9 cellular contexts compared by ENCODE assay signal in the genomic region with DNA sequence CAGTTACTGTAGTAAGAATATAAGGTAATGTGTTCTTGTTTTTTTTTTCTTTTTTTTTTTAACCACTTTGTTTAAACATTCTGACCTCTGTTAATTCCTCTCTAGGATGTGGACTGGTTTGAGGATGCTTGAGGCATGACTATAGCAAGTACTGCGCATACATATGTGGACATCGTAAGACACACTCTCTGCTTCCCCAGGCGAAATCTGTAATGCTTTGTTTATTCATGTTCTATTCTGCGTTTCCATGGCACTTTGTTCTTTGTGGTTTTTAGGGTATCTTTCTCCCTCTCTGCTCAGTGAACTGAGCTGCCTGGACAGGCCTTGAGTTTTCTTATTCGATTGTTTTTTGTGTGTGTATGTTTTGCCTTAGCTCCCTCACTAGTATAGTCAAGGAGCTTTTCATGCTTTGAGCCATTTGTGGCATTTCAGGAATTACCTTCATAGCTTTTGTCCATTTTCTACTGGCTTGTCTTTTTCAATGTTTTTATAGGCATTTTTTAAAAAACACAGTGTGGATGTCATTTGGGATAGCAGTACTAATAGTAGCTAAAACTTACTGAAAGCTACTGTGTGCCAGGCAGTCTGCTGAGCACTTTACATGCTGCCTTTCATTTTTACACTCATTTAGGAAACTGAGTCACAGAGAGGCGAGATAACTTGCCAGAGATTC. TPM values are rescaled to one million over a fixed set of nuclear protein-coding genes. Genes with fewer than 3 reads are reported as not detected.
DNase-seq lines count a peak whose midpoint lies in the region; TF ChIP-seq lines count a peak whose summit lies in the region.
"Had no signal": no experiment of that assay in that cellular context is flagged by ENCODE, and none has a peak within 500 bp of the region (broad histone marks: within the 10 kb centered on the region; RNA-seq: fewer than 3 reads in every experiment).

No MANE protein-coding gene starts in this region.

- peaks cover 33% of the 10 kb centered on the region for H3K79me2 ChIP-seq in fibroblast of lung (ENCODE audit: control insufficient read depth, insufficient read depth, low read length)

- intact Hi-C loops in esophagus muscularis mucosa (cut with DNase I) (loop anchor here (2.0 to 10.0 kb wide), 2 partner anchors 101 to 145 kb away; no protein-coding TSS in a partner anchor), ovary (cut with DNase I) (loop anchor here in 1 of 4 donors (5.0 kb wide), 1 partner anchor 47 kb away; no protein-coding TSS in a partner anchor)

- H3K4me2 ChIP-seq in fibroblast of lung (ENCODE audit: extremely low read depth, insufficient read depth, low read length): peak overlapping the region; percentile 79

- H3K27ac ChIP-seq in fibroblast of lung (ENCODE audit: insufficient read depth, low read length) (peak overlapping the region; percentile 98), esophagus muscularis mucosa (replicated peaks in 1 of 4) (peak overlapping the region in 2 of 4 donors; percentile 38 to 85), ovary (no peak overlapping the region)

- H3K27ac Mint-ChIP-seq in progenitor cell of endocrine pancreas: no peak overlapping the region
- H3K27ac Mint-ChIP-seq: H9 had no signal

- 72% methylated on average over 6 of the region's 6 CpGs for WGBS in esophagus muscularis mucosa
- WGBS in ovary, 3 donors: 58 to 75% (median 70%) methylated on average over 6 of the region's 6 CpGs

- in situ Hi-C loops in SK-MEL-5 (cut with HindIII; ENCODE audit: low pct_unique_long_range_greater_than_20kb, low sequenced_read_pairs): no loop called here

- peak; percentile 99 for DNase-seq in EH (ENCODE audit: low read depth)
- peak; percentile 54 for DNase-seq in SK-MEL-5 (ENCODE audit: low read depth, low spot score)
- peak; percentile 100 for DNase-seq in fibroblast of lung (ENCODE audit: low read depth in 2 of 2)
- no peak for DNase-seq in progenitor cell of endocrine pancreas (ENCODE audit: low spot score, unreplicated experiment)
- DNase-seq in esophagus muscularis mucosa (ENCODE audit: extremely low spot score): no peak
- no peak for DNase-seq in ovary
- DNase-seq in putamen (ENCODE audit: low spot score): no peak
- no peak for DNase-seq in activated CD4-positive, alpha-beta T cell treated with anti-CD3 and anti-CD28 coated beads for 4 hours
- DNase-seq: H9 had no signal

- peaks cover 28% of the 10 kb centered on the region for H3K4me1 Mint-ChIP-seq in progenitor cell of endocrine pancreas (ENCODE audit: low read depth)

- H3K9me3 Mint-ChIP-seq in progenitor cell of endocrine pancreas (ENCODE audit: low read depth): no peaks in the 10 kb centered on the region
- H3K9me3 Mint-ChIP-seq: H9 had no signal

- TF ChIP-seq EP300 in esophagus muscularis mucosa (IDR thresholded peaks at IDR 0.05) (no peak), ovary (IDR thresholded peaks at IDR 0.05) (no peak)

- H3K4me1 ChIP-seq in fibroblast of lung (ENCODE audit: control insufficient read depth, extremely low read depth, insufficient read depth, low read length) (peaks cover 20% of the 10 kb centered on the region), esophagus muscularis mucosa (peaks cover 15 to 46% (median 36%) of the 10 kb centered on the region in 4 donors), ovary (ENCODE audit: insufficient read depth) (peaks cover 1% of the 10 kb centered on the region)

- H3K9me3 ChIP-seq in fibroblast of lung (ENCODE audit: control insufficient read depth, insufficient read depth, low read depth, low read length) (no peaks in the 10 kb centered on the region), esophagus muscularis mucosa (no peaks in the 10 kb centered on the region), ovary (no peaks in the 10 kb centered on the region)

- peak overlapping the region in 1 of 4 experiments; percentile 10 for H3K4me3 ChIP-seq in fibroblast of lung (replicated peaks in 1 of 4; ENCODE audit: control extremely low read depth in 1 of 4, insufficient read depth in 1 of 4, low read depth in 3 of 4, low read length in 4 of 4)
- H3K4me3 ChIP-seq in esophagus muscularis mucosa: no peak overlapping the region
- H3K4me3 ChIP-seq in ovary: no peak overlapping the region

- peak overlapping the region; percentile 84 for H3K4me3 Mint-ChIP-seq in progenitor cell of endocrine pancreas (ENCODE audit: low read depth)

- no peaks in the 10 kb centered on the region for H3K27me3 ChIP-seq in fibroblast of lung (ENCODE audit: control insufficient read depth, insufficient read depth, low read length)
- H3K27me3 ChIP-seq in esophagus muscularis mucosa: peaks cover 0 to 4% (median 0%) of the 10 kb centered on the region in 4 donors
- H3K27me3 ChIP-seq in ovary: no peaks in the 10 kb centered on the region

- H3K36me3 ChIP-seq in fibroblast of lung (ENCODE audit: control insufficient read depth, insufficient read depth, low read length): peaks cover 1% of the 10 kb centered on the region
- no peaks in the 10 kb centered on the region for H3K36me3 ChIP-seq in esophagus muscularis mucosa
- no peaks in the 10 kb centered on the region for H3K36me3 ChIP-seq in ovary

- H3K9ac ChIP-seq in fibroblast of lung (ENCODE audit: insufficient read depth, low read length): peak overlapping the region; percentile 96

- TF ChIP-seq POLR2A in esophagus muscularis mucosa (IDR thresholded peaks at IDR 0.05; ENCODE audit: low read depth) (no peak), ovary (IDR thresholded peaks at IDR 0.05) (no peak)

- H2AFZ ChIP-seq in fibroblast of lung (ENCODE audit: low read length): no peak overlapping the region

- H3K27me3 Mint-ChIP-seq in progenitor cell of endocrine pancreas: peaks cover 21% of the 10 kb centered on the region

- TF ChIP-seq CTCF in fibroblast of lung (conservative IDR thresholded peaks at IDR 0.05 in 1 of 2, IDR thresholded peaks at IDR 0.05 in 1 of 2; ENCODE audit: low read depth in 1 of 2, low read length in 2 of 2) (no peak), progenitor cell of endocrine pancreas (IDR thresholded peaks at IDR 0.05; ENCODE audit: unreplicated experiment) (no peak), esophagus muscularis mucosa (IDR thresholded peaks at IDR 0.05) (no peak), ovary (IDR thresholded peaks at IDR 0.05) (no peak)

- no peaks in the 10 kb centered on the region for H3K36me3 Mint-ChIP-seq in progenitor cell of endocrine pancreas (ENCODE audit: insufficient read depth)

- H4K20me1 ChIP-seq in fibroblast of lung (ENCODE audit: control insufficient read depth, extremely low read depth, insufficient read depth, low read length): no peaks in the 10 kb centered on the region

RNA-seq across cellular contexts. Expression of gene SH3BP4, which starts 1.9 kb away (rescaled TPM):
- total RNA-seq in SK-MEL-5 (2014; rRNA removed; shearing (Covaris generic)): 115 and 116 TPM in 2 replicates
- 114 and 158 TPM in 2 replicates for polyA plus RNA-seq in SK-MEL-5 (2015; cell fraction: cytosol; rRNA removed)
- 49.8 and 61.6 TPM in 2 replicates for polyA plus RNA-seq in SK-MEL-5 (2015; cell fraction: nucleus; rRNA removed)
- total RNA-seq in fibroblast of lung (36.5 and 74.8 TPM in 2 replicates), progenitor cell of endocrine pancreas (45.7 and 49.0 TPM in 2 replicates), esophagus muscularis mucosa (10 to 100 TPM; 25.3 to 63.1 (median 48.4) TPM), ovary (10 to 100 TPM; 21.2 to 44.9 (median 37.4) TPM)
- polyA plus RNA-seq in fibroblast of lung (86.6 and 150 TPM in 2 replicates), ovary (10 to 100 TPM; 20.3 to 29.3 TPM)
- polyA plus RNA-seq in fibroblast of lung (2012): 68.3 and 92.3 TPM in 2 replicates
- polyA minus RNA-seq in fibroblast of lung (ENCODE audit: low replicate concordance): 287 and 396 TPM in 2 replicates

Comparison
In these comparisons a context has a peak if more than half of its experiments do, and no peak if none do; other contexts are left out.
1. DNase-seq: peak in EH (single experiment), SK-MEL-5 (single experiment) and fibroblast of lung (2 of 2); none in progenitor cell of endocrine pancreas (single experiment), esophagus muscularis mucosa (single experiment), ovary (0 of 5), putamen (single experiment) and activated CD4-positive, alpha-beta T cell treated with anti-CD3 and anti-CD28 coated beads for 4 hours (0 of 2).